11 cellular contexts compared by ENCODE assay signal in the genomic region with DNA sequence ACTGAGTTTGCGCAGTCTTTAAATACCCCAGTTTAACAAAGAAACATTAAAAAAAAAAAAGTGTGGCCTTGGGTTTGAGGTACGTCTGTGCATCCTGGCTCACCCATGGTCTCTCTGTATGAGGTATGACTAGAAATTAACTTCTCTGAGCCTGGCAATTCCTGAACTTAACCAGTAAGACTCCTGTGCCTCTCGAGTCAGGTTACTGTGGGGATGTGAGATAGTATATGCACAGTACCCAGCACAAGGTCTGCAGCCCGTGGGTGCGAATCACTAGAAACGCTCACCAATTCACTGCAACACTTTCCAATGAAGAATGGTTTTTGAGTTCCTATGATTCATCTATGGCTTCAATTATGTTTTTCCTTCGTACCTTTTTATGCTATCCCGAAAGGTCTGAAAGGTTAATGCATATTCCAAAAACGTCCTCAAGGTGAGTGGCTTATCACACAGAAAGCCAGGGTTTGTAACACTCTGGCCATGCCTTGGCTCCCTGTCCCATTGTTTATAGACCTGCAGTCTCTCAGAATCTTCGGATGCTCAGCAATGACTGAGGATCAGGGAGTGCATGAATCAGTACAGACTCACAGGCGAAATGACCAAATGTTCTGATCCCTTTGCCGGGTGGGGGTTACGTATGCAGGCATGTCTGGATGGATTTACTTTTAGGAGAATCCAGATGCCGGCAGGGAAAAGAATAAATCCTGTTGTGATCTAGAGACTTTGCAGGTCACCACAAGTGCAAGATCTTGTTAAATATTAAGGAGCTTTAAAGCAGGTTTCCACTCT.
DNase-seq lines count a peak whose midpoint lies in the region; ATAC-seq, FAIRE-seq and TF ChIP-seq lines count a peak whose summit lies in the region.
"Had no signal": no experiment of that assay in that cellular context is flagged by ENCODE, and none has a peak within 500 bp of the region (broad histone marks: within the 10 kb centered on the region; RNA-seq: fewer than 3 reads in every experiment).

No MANE protein-coding gene starts in this region.

- TF ChIP-seq EP300 in stomach (IDR thresholded peaks at IDR 0.05) = no peak

- no peaks in the 10 kb centered on the region for H3K9me3 ChIP-seq in stomach

- H3K27me3 ChIP-seq in stomach = no peaks in the 10 kb centered on the region

- intact Hi-C loops in Right ventricle myocardium superior (cut with DNase I) = loop anchor here (1.0 kb wide), 1 partner anchor 147 kb away; no protein-coding TSS in a partner anchor
- intact Hi-C loops in stomach (cut with DNase I; ENCODE audit: low total_unique reads) = no loop called here

- ATAC-seq in WTC11 (no peak), Right ventricle myocardium superior (ENCODE audit: poor library complexity) (peak; percentile 16), GM21528 (IDR thresholded peaks at IDR 0.05; ENCODE audit: low FRiP score, unreplicated experiment) (no peak)

- 74 to 89% (median 88%) methylated on average over 14 of the region's 14 CpGs for WGBS in stomach, 5 donors

- H3K27me3 Mint-ChIP-seq in activated naive CD8-positive, alpha-beta T cell = no peaks in the 10 kb centered on the region
- H3K27me3 Mint-ChIP-seq in activated naive CD8-positive, alpha-beta T cell treated with anti-CD3 and anti-CD28 coated beads for 36 hours = no peaks in the 10 kb centered on the region
- H3K27me3 Mint-ChIP-seq in WTC11 (ENCODE audit: low read depth) = no peaks in the 10 kb centered on the region
- H3K27me3 Mint-ChIP-seq: activated CD8-positive, alpha-beta memory T cell treated with anti-CD3 and anti-CD28 coated beads, Interleukin-2, amount 10 ng/mL, durations not matched to agents 7 days and 5 days had no signal

- H3K27ac Mint-ChIP-seq in activated naive CD8-positive, alpha-beta T cell = peak overlapping the region; percentile 19
- no peak overlapping the region for H3K27ac Mint-ChIP-seq in activated naive CD8-positive, alpha-beta T cell treated with anti-CD3 and anti-CD28 coated beads for 36 hours
- H3K27ac Mint-ChIP-seq in WTC11 = 0 out of 2 replicates have a peak overlapping the region, but pooled peaks have one; percentile 53

- peaks cover 8% of the 10 kb centered on the region for H3K36me3 Mint-ChIP-seq in activated naive CD8-positive, alpha-beta T cell
- H3K36me3 Mint-ChIP-seq in activated naive CD8-positive, alpha-beta T cell treated with anti-CD3 and anti-CD28 coated beads for 36 hours = peaks cover 6% of the 10 kb centered on the region
- no peaks in the 10 kb centered on the region; the same call in 1 of the 2 replicates for H3K36me3 Mint-ChIP-seq in WTC11

- TF ChIP-seq CTCF in WTC11 (IDR thresholded peaks at IDR 0.05) (no peak), stomach (IDR thresholded peaks at IDR 0.05) (no peak)

- no peak for TF ChIP-seq POLR2A in stomach (IDR thresholded peaks at IDR 0.05)
- no peak for TF ChIP-seq POLR2A in GM12891 (IDR thresholded peaks at IDR 0.05; ENCODE audit: low read depth, low read length)

- H3K27ac ChIP-seq in stomach = peak overlapping the region in 4 of 5 donors; percentile 13 to 75 (median 46)

- FAIRE-seq in GM12891 (lab: Jason Lieb, UNC) = no peak
- FAIRE-seq: urothelium cell line had no signal

- H3K4me1 ChIP-seq in stomach = peaks cover 0 to 56% (median 18%) of the 10 kb centered on the region in 4 donors

- no peak overlapping the region for H3K4me3 ChIP-seq in stomach

- CTCF ChIA-PET in WTC11 (lab: Charles Lee) = interaction anchor here (0.6 to 1.0 kb wide), 3 partner anchors 14 to 150 kb away, joined by 3 to 7 read pairs (median 4); a partner anchor contains a TSS

- no peak for DNase-seq in activated naive CD8-positive, alpha-beta T cell treated with anti-CD3 and anti-CD28 coated beads for 36 hours
- no peak for DNase-seq in WTC11 (ENCODE audit: low spot score)
- no peak for DNase-seq in Right ventricle myocardium superior
- no peak for DNase-seq in stomach
- no peak for DNase-seq in HuH-7.5 (ENCODE audit: low spot score)
- no peak for DNase-seq in GM12891 (ENCODE audit: insufficient read length, low spot score)
- DNase-seq: activated CD8-positive, alpha-beta memory T cell treated with anti-CD3 and anti-CD28 coated beads, Interleukin-2, amount 10 ng/mL, durations not matched to agents 7 days and 5 days had no signal

- H3K4me1 Mint-ChIP-seq in activated naive CD8-positive, alpha-beta T cell (ENCODE audit: low read depth) = peaks cover 53% of the 10 kb centered on the region
- peaks cover 48% of the 10 kb centered on the region for H3K4me1 Mint-ChIP-seq in activated naive CD8-positive, alpha-beta T cell treated with anti-CD3 and anti-CD28 coated beads for 36 hours
- peaks cover 5% of the 10 kb centered on the region; the same call in 1 of the 2 replicates for H3K4me1 Mint-ChIP-seq in WTC11

- peaks cover 0 to 5% (median 0%) of the 10 kb centered on the region in 4 donors for H3K36me3 ChIP-seq in stomach

- POLR2A ChIA-PET in WTC11 (lab: Charles Lee) = interaction anchor here (0.7 kb wide), 1 partner anchor 16 kb away, joined by 3 read pairs; no protein-coding TSS in a partner anchor

- H3K9me3 Mint-ChIP-seq in activated naive CD8-positive, alpha-beta T cell (ENCODE audit: low read depth) = no peaks in the 10 kb centered on the region
- no peaks in the 10 kb centered on the region for H3K9me3 Mint-ChIP-seq in activated naive CD8-positive, alpha-beta T cell treated with anti-CD3 and anti-CD28 coated beads for 36 hours
- no peaks in the 10 kb centered on the region for H3K9me3 Mint-ChIP-seq in WTC11
- H3K9me3 Mint-ChIP-seq: T-helper 1 cell treated with Interleukin-12 subunit alpha and Interleukin-12 subunit beta and Interleukin-4 antibody, amounts not matched to agents 30 μg/mL and 1 μg/mL, for 36 hours had no signal

- no peak overlapping the region for H3K4me3 Mint-ChIP-seq in activated naive CD8-positive, alpha-beta T cell
- no peak overlapping the region for H3K4me3 Mint-ChIP-seq in activated naive CD8-positive, alpha-beta T cell treated with anti-CD3 and anti-CD28 coated beads for 36 hours
- no peak overlapping the region for H3K4me3 Mint-ChIP-seq in WTC11
- H3K4me3 Mint-ChIP-seq: activated CD8-positive, alpha-beta memory T cell treated with anti-CD3 and anti-CD28 coated beads, Interleukin-2, amount 10 ng/mL, durations not matched to agents 7 days and 5 days had no signal

TF ChIP-seq in WTC11, 78 proteins besides CTCF, POLR2A, EP300 and RAD21 (continues in another document):
- TF ChIP-seq RORB (CRISPR knock-in tag; IDR thresholded peaks at IDR 0.05) = no peak
- no peak for TF ChIP-seq GTF2I (CRISPR knock-in tag; conservative IDR thresholded peaks at IDR 0.05)
- TF ChIP-seq GRHL2 (CRISPR knock-in tag; IDR thresholded peaks at IDR 0.05; ENCODE audit: insufficient replicate concordance, severe bottlenecking) = no peak
- TF ChIP-seq, protein P1, sequence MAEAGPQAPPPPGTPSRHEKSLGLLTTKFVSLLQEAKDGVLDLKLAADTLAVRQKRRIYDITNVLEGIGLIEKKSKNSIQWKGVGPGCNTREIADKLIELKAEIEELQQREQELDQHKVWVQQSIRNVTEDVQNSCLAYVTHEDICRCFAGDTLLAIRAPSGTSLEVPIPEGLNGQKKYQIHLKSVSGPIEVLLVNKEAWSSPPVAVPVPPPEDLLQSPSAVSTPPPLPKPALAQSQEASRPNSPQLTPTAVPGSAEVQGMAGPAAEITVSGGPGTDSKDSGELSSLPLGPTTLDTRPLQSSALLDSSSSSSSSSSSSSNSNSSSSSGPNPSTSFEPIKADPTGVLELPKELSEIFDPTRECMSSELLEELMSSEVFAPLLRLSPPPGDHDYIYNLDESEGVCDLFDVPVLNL (CRISPR knock-in tag; IDR thresholded peaks at IDR 0.05; ENCODE audit: borderline replicate concordance, low read depth) = no peak
- TF ChIP-seq TEAD4 (CRISPR knock-in tag; IDR thresholded peaks at IDR 0.05) = no peak
- TF ChIP-seq, protein P2, sequence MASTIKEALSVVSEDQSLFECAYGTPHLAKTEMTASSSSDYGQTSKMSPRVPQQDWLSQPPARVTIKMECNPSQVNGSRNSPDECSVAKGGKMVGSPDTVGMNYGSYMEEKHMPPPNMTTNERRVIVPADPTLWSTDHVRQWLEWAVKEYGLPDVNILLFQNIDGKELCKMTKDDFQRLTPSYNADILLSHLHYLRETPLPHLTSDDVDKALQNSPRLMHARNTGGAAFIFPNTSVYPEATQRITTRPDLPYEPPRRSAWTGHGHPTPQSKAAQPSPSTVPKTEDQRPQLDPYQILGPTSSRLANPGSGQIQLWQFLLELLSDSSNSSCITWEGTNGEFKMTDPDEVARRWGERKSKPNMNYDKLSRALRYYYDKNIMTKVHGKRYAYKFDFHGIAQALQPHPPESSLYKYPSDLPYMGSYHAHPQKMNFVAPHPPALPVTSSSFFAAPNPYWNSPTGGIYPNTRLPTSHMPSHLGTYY (CRISPR knock-in tag; IDR thresholded peaks at IDR 0.05) = no peak

TF ChIP-seq in GM12891, 5 proteins besides CTCF, POLR2A, EP300 and RAD21:
- TF ChIP-seq PAX5 (IDR thresholded peaks at IDR 0.05; ENCODE audit: insufficient read depth, low read length, severe bottlenecking) = no peak
- TF ChIP-seq TAF1 (IDR thresholded peaks at IDR 0.05; ENCODE audit: low read depth, low read length) = no peak
- TF ChIP-seq SPI1 (IDR thresholded peaks at IDR 0.05; ENCODE audit: low read depth, low read length) = no peak
